8 cellular contexts compared by ENCODE assay signal in the genomic region with DNA sequence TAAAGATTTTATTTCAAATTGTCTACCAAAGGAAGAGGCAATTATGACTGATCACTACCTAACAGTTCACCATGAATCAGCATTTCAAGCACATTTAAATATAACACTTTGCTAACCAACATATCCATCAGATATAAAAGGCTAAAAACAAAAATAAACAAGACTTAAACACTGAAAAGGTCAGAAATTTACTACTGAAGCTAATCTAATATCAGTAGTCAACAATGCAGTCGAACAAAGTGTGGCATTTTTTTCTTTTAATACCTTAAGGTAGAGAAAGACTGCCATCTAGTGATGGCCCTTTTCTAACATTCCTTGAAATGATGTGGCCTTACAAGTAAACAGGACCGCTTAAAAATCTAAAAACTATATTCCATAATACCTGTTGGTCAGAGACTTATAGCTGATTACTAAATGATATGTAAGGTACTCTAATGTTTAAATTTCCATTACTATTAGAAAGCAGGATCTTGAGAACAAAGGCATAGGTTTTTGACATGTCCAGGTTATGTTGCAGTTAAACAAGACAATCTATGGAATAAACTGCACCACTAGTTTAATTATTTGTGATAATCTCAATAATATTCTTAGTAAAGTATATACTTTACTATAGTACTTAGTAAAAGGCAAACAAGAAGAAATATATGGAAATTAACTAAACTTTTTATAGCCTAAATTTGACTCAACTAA.
A peak's percentile ranks its signal among the peaks of the same experiment; 100 is the strongest.
DNase-seq lines count a peak whose midpoint lies in the region; ATAC-seq, FAIRE-seq and TF ChIP-seq lines count a peak whose summit lies in the region.

No MANE protein-coding gene starts in this region.

- H2AFZ ChIP-seq in OCI-LY7 (ENCODE audit: low read length) (no peak overlapping the region), H1 (ENCODE audit: low read length) (no peak overlapping the region)

- H3K9me2 ChIP-seq in OCI-LY7 (ENCODE audit: insufficient read depth, low read length): no peaks in the 10 kb centered on the region

- TF ChIP-seq EP300 in H1 (IDR thresholded peaks at IDR 0.05; ENCODE audit: borderline replicate concordance in 1 of 2, low read depth in 2 of 2, low read length in 2 of 2): no peak

- WGBS in H1 (ENCODE audit: extremely low coverage in 1 of 2, insufficient coverage in 1 of 2, insufficient read length in 1 of 2, insufficient replicate concordance in 2 of 2, low coverage in 1 of 2, low lambda C conversion rate in 2 of 2, missing lambda C conversion rate in 1 of 2), 2 experiments: 63% methylated on average over 2 of the region's 2 CpGs; no CpG with 5 or more reads in 1 of the 2 experiments

- no peak overlapping the region for H2BK120ac ChIP-seq in H1 (replicated peaks; ENCODE audit: low read depth, low read length)

- TF ChIP-seq RAD21 in H1 (IDR thresholded peaks at IDR 0.05 in 1 of 2, conservative IDR thresholded peaks at IDR 0.05 in 1 of 2; ENCODE audit: low read depth in 2 of 2, low read length in 2 of 2): peak; percentile 75 to 82

- no peak overlapping the region for H2BK12ac ChIP-seq in H1 (ENCODE audit: low read depth, low read length)

- H3K4me1 ChIP-seq in OCI-LY7 (ENCODE audit: insufficient read depth, low read length, poor library complexity, severe bottlenecking): no peaks in the 10 kb centered on the region
- H3K4me1 ChIP-seq in H1 (replicated peaks in 1 of 4; ENCODE audit: control insufficient read depth in 3 of 4, insufficient read depth in 4 of 4, low read length in 3 of 4): peaks cover 0 to 3% (median 1%) of the 10 kb centered on the region in 4 experiments; a peak in 2 of 7 replicates

- H3K4me2 ChIP-seq in OCI-LY7 (ENCODE audit: low read length): no peak overlapping the region
- H3K4me2 ChIP-seq in H1 (ENCODE audit: insufficient read depth in 1 of 2, low read depth in 2 of 2, low read length in 2 of 2): no peak overlapping the region

- POLR2A ChIA-PET in OCI-LY7 (lab: Charles Lee): no interaction called here
- POLR2A ChIA-PET in H1 (lab: Charles Lee; ENCODE audit: partially characterized antibody): no interaction called here

- DNase-seq in DMS 273 treated with DMSO at 0.1 percent for 48 hours (lab: John Stamatoyannopoulos, UW) (peak; percentile 22), OCI-LY7 (ENCODE audit: low spot score) (peak; percentile 44), H1 (ENCODE audit: low read depth in 1 of 2, low spot score in 2 of 2) (no peak), midbrain (lab: John Stamatoyannopoulos, UW) (peak; percentile 76), ecto neural progenitor cell (ENCODE audit: low spot score) (no peak)
- DNase-seq in Jurkat, Clone E6-1 (ENCODE audit: low read depth, low spot score): peak; percentile 62
- DNase-seq in stimulated activated CD4-positive, alpha-beta T cell treated with anti-CD3 and anti-CD28 coated beads, Interleukin-4, amount 100 ng/mL, for 1 hour: no peak

- H2AK5ac ChIP-seq in H1 (ENCODE audit: low read depth, low read length): no peak overlapping the region

- no peaks in the 10 kb centered on the region; the same call in 1 of the 2 replicates for H3K23me2 ChIP-seq in H1 (ENCODE audit: low read depth, low read length)

- no peak overlapping the region for H4K8ac ChIP-seq in H1 (ENCODE audit: extremely low read depth, insufficient read depth, low read length)

- intact Hi-C loops in OCI-LY7 (cut with micrococcal nuclease; ENCODE audit: unreplicated experiment): no loop called here

- ATAC-seq in HG03342 (IDR thresholded peaks at IDR 0.05; ENCODE audit: unreplicated experiment): no peak

- no peak overlapping the region for H3K4me3 ChIP-seq in Jurkat, Clone E6-1 (ENCODE audit: low read length)
- H3K4me3 ChIP-seq in OCI-LY7 (ENCODE audit: low read depth, low read length, poor library complexity, severe bottlenecking) (no peak overlapping the region), H1 (ENCODE audit: extremely low read depth in 1 of 4, insufficient read depth in 2 of 4, low read depth in 3 of 4, low read length in 4 of 4) (no peak overlapping the region)

- no peaks in the 10 kb centered on the region for H3K79me1 ChIP-seq in H1 (ENCODE audit: low read depth, low read length)

- no peak overlapping the region for H3K14ac ChIP-seq in H1 (ENCODE audit: insufficient read length)

- no peak overlapping the region for H3K4ac ChIP-seq in H1 (replicated peaks; ENCODE audit: insufficient read length, low read depth, low read length)

- no peak overlapping the region for H2BK15ac ChIP-seq in H1 (ENCODE audit: low read length)

- H4K91ac ChIP-seq in H1 (replicated peaks; ENCODE audit: insufficient read length, low read length): no peak overlapping the region

- no peak overlapping the region for H3K9ac ChIP-seq in H1 (replicated peaks in 1 of 4; ENCODE audit: extremely low read depth in 1 of 4, low read depth in 3 of 4, low read length in 3 of 4)

- H3K23ac ChIP-seq in H1 (ENCODE audit: insufficient read length): no peak overlapping the region

- no peak overlapping the region for H3K18ac ChIP-seq in H1 (ENCODE audit: extremely low read depth, low read length)

- no peak overlapping the region for H3K56ac ChIP-seq in H1 (replicated peaks; ENCODE audit: insufficient read length, low read depth, low read length)

- CTCF ChIA-PET in OCI-LY7 (lab: Charles Lee; ENCODE audit: unreplicated experiment): no interaction called here
- CTCF ChIA-PET in H1 (lab: Charles Lee; ENCODE audit: partially characterized antibody): interaction anchor here (0.6 to 5.6 kb wide), 20 partner anchors 8 to 1194 kb away, joined by 3 to 28 read pairs (median 4); a partner anchor contains a TSS

- no peaks in the 10 kb centered on the region for H3K27me3 ChIP-seq in H1 (replicated peaks in 1 of 4; ENCODE audit: control insufficient read depth in 3 of 4, extremely low read depth in 1 of 4, insufficient read depth in 3 of 4, low read length in 3 of 4)

- H2BK20ac ChIP-seq in H1 (ENCODE audit: low read length): no peak overlapping the region

- FAIRE-seq in H1 (lab: Jason Lieb, UNC): no peak

- H2BK5ac ChIP-seq in H1 (ENCODE audit: low read depth, low read length): no peak overlapping the region

- no TSS peak for BruUV-seq in OCI-LY7 (replicated peaks; lab: Mats Ljungman, UMichigan)

- H3K79me2 ChIP-seq in OCI-LY7 (ENCODE audit: insufficient read depth, low read depth, low read length): no peaks in the 10 kb centered on the region
- peaks cover 0 to 14% of the 10 kb centered on the region in 2 experiments; a peak in 2 of 4 replicates for H3K79me2 ChIP-seq in H1 (ENCODE audit: control insufficient read depth in 1 of 2, insufficient read depth in 2 of 2, low read length in 2 of 2)

- no peak overlapping the region for H4K5ac ChIP-seq in H1 (ENCODE audit: insufficient read length, low read depth, low read length)

- no peaks in the 10 kb centered on the region for H3K36me3 ChIP-seq in OCI-LY7 (ENCODE audit: insufficient read depth, low read length)
- no peaks in the 10 kb centered on the region for H3K36me3 ChIP-seq in H1 (ENCODE audit: control insufficient read depth in 2 of 4, insufficient read depth in 4 of 4, low read length in 3 of 4)

- H3K9me3 ChIP-seq in OCI-LY7 (ENCODE audit: low read length) (no peaks in the 10 kb centered on the region), H1 (ENCODE audit: insufficient read depth in 2 of 2, low read depth in 1 of 2, low read length in 1 of 2) (no peaks in the 10 kb centered on the region; a peak in 1 of 4 replicates)

- TF ChIP-seq CTCF in OCI-LY7 (conservative IDR thresholded peaks at IDR 0.05; ENCODE audit: low read length): peak; percentile 84
- peak in 2 of 3 experiments; percentile 47 to 50; a peak in 2 of 4 replicates for TF ChIP-seq CTCF in H1 (IDR thresholded peaks at IDR 0.05; ENCODE audit: control extremely low read depth in 1 of 3, insufficient read depth in 1 of 3, low read depth in 1 of 3, low read length in 3 of 3)

- H4K20me1 ChIP-seq in OCI-LY7 (ENCODE audit: insufficient read depth, low read length) (no peaks in the 10 kb centered on the region), H1 (replicated peaks in 1 of 2; ENCODE audit: control insufficient read depth in 1 of 2, insufficient read depth in 2 of 2, low read length in 2 of 2) (no peaks in the 10 kb centered on the region)

- no peak for TF ChIP-seq POLR2A in H1 (IDR thresholded peaks at IDR 0.05; ENCODE audit: control extremely low read depth in 1 of 2, low read depth in 2 of 2, low read length in 2 of 2)

- no peak overlapping the region for H3K27ac ChIP-seq in OCI-LY7 (ENCODE audit: low read depth, low read length, poor library complexity, severe bottlenecking)
- H3K27ac ChIP-seq in H1 (ENCODE audit: low read depth, low read length): no peak overlapping the region

TF ChIP-seq in H1, 55 proteins besides CTCF, POLR2A, EP300 and RAD21:
- TF ChIP-seq, protein P1, sequence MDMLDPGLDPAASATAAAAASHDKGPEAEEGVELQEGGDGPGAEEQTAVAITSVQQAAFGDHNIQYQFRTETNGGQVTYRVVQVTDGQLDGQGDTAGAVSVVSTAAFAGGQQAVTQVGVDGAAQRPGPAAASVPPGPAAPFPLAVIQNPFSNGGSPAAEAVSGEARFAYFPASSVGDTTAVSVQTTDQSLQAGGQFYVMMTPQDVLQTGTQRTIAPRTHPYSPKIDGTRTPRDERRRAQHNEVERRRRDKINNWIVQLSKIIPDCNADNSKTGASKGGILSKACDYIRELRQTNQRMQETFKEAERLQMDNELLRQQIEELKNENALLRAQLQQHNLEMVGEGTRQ (IDR thresholded peaks at IDR 0.05; ENCODE audit: low read length): no peak
- no peak for TF ChIP-seq SIRT6 (IDR thresholded peaks at IDR 0.05; ENCODE audit: low read length)
TF ChIP-seq in H1: peak in this region for 0.

Comparison
In these comparisons a context has a peak if more than half of its experiments do, and no peak if none do; other contexts are left out.
1. DNase-seq: peak in DMS 273 treated with DMSO at 0.1 percent for 48 hours (single experiment), Jurkat, Clone E6-1 (single experiment), OCI-LY7 (single experiment) and midbrain (single experiment); none in H1 (0 of 2), stimulated activated CD4-positive, alpha-beta T cell treated with anti-CD3 and anti-CD28 coated beads, Interleukin-4, amount 100 ng/mL, for 1 hour (single experiment) and ecto neural progenitor cell (single experiment).